In genomic region chr9:131738293-131738692, GRCh38 we compare ENCODE assay signal across 1 cellular context.
TF ChIP-seq lines count a peak whose summit lies in the region.

No MANE protein-coding gene starts in this region.

TF ChIP-seq in K562, 482 proteins besides CTCF, POLR2A, EP300 and RAD21 (continued from another document):
- no peak for TF ChIP-seq PBX2 (CRISPR knock-in tag; IDR thresholded peaks at IDR 0.05; ENCODE audit: low read depth)
- no peak for TF ChIP-seq PBX2 (tag; conservative IDR thresholded peaks at IDR 0.05; ENCODE audit: low read depth)
